In genomic region chr17:48241770-48242497, GRCh38 we compare ENCODE assay signal across 1 cellular context.
TF ChIP-seq lines count a peak whose summit lies in the region.

No MANE protein-coding gene starts in this region.

TF ChIP-seq in HepG2, 621 proteins besides CTCF, POLR2A, EP300 and RAD21:
- TF ChIP-seq KMT2A (CRISPR knock-in tag; IDR thresholded peaks at IDR 0.05) (no peak), ZNF333 (CRISPR knock-in tag; IDR thresholded peaks at IDR 0.05; ENCODE audit: borderline replicate concordance) (no peak), ZNF34 (CRISPR knock-in tag; IDR thresholded peaks at IDR 0.05; ENCODE audit: borderline replicate concordance) (no peak), HOXA5 (CRISPR knock-in tag; IDR thresholded peaks at IDR 0.05) (no peak), ZFP1 (CRISPR knock-in tag; IDR thresholded peaks at IDR 0.05) (no peak), ARNT2 (CRISPR knock-in tag; IDR thresholded peaks at IDR 0.05; ENCODE audit: low read depth) (no peak), ZNF674 (CRISPR knock-in tag; IDR thresholded peaks at IDR 0.05; ENCODE audit: low read depth) (no peak), CBX5 (CRISPR knock-in tag; IDR thresholded peaks at IDR 0.05; ENCODE audit: borderline replicate concordance) (no peak), ARID5B (CRISPR knock-in tag; IDR thresholded peaks at IDR 0.05) (no peak), ZBTB7B (CRISPR knock-in tag; IDR thresholded peaks at IDR 0.05) (no peak), PRPF4 (IDR thresholded peaks at IDR 0.05; ENCODE audit: low read depth, low read length, poor library complexity, severe bottlenecking) (no peak), ZHX2 (IDR thresholded peaks at IDR 0.05; ENCODE audit: low read depth) (no peak), ZHX2 (CRISPR knock-in tag; IDR thresholded peaks at IDR 0.05; ENCODE audit: borderline replicate concordance) (no peak), ZNF720 (CRISPR knock-in tag; IDR thresholded peaks at IDR 0.05) (no peak), NR3C1 (CRISPR knock-in tag; IDR thresholded peaks at IDR 0.05) (no peak), HOXA9 (CRISPR knock-in tag; IDR thresholded peaks at IDR 0.05; ENCODE audit: borderline replicate concordance) (no peak), HNRNPH1 (optimal IDR thresholded peaks at IDR 0.05; ENCODE audit: low read depth, low read length) (no peak), ZIK1 (CRISPR knock-in tag; IDR thresholded peaks at IDR 0.05; ENCODE audit: borderline replicate concordance, low read depth) (no peak), ZKSCAN1 (IDR thresholded peaks at IDR 0.05; ENCODE audit: low read length) (no peak)
- TF ChIP-seq, protein P1, sequence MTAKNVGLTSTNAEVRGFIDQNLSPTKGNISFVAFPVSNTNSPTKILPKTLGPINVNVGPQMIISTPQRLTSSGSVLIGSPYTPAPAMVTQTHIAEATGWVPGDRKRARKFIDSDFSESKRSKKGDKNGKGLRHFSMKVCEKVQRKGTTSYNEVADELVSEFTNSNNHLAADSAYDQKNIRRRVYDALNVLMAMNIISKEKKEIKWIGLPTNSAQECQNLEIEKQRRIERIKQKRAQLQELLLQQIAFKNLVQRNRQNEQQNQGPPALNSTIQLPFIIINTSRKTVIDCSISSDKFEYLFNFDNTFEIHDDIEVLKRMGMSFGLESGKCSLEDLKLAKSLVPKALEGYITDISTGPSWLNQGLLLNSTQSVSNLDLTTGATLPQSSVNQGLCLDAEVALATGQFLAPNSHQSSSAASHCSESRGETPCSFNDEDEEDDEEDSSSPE (CRISPR knock-in tag; IDR thresholded peaks at IDR 0.05) = no peak
